ENCODE assay signal across 17 cellular contexts in the genomic region with DNA sequence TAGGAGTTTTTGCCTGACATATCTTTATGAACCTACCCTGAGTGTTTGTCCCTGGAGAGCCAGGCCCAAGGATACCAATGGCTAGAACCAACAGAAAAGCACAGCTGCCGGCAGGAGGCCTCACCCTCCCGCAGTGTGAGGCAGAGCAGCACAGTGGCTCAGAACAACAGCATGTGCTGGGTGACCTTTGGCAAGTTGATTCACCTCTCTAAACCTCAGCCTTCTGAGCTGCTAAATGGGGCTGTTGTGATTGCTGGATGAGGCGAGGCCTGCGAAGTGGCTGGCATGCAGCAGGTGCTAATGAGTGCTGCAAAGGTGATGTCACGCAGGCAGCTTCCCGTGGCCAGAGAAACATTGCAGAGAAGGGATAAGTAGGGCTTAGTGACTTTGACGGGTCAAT. TPM values are rescaled to one million over a fixed set of nuclear protein-coding genes. Genes with fewer than 3 reads are reported as not detected.
DNase-seq lines count a peak whose midpoint lies in the region; ATAC-seq and TF ChIP-seq lines count a peak whose summit lies in the region.
"Had no signal": no experiment of that assay in that cellular context is flagged by ENCODE, and none has a peak within 500 bp of the region (broad histone marks: within the 10 kb centered on the region; RNA-seq: fewer than 3 reads in every experiment).

No MANE protein-coding gene starts in this region.

- no peak overlapping the region for H2BK12ac ChIP-seq in trophoblast cell (ENCODE audit: low read length)

- no peaks in the 10 kb centered on the region for H3K79me1 ChIP-seq in trophoblast cell (ENCODE audit: low read length)

- no peak for ATAC-seq in activated CD8-positive, alpha-beta T cell treated with anti-CD3 and anti-CD28 coated beads, Interleukin-2, amount 10 ng/mL, durations not matched to agents 7 days and 5 days
- no peak for ATAC-seq in activated CD8-positive, alpha-beta T cell treated with anti-CD3 and anti-CD28 coated beads for 36 hours
- ATAC-seq: HCT116 had no signal

- no peak overlapping the region for H2AFZ ChIP-seq in trophoblast cell (ENCODE audit: insufficient read depth, low read length, poor library complexity)

- no peak overlapping the region for H3K4me3 ChIP-seq in endodermal cell (ENCODE audit: low read length)
- H3K4me3 ChIP-seq in trophoblast cell (ENCODE audit: low read depth, low read length): no peak overlapping the region

- no peaks in the 10 kb centered on the region for H3K4me1 ChIP-seq in endodermal cell (ENCODE audit: control insufficient read depth, insufficient read depth, low read length)
- peaks cover 12 to 13% of the 10 kb centered on the region in 2 experiments for H3K4me1 ChIP-seq in trophoblast cell (ENCODE audit: control insufficient read depth in 1 of 2, insufficient read depth in 2 of 2, low read length in 2 of 2)

- H2BK5ac ChIP-seq in trophoblast cell (ENCODE audit: low read depth, low read length, poor library complexity): no peak overlapping the region

- no peak overlapping the region for H2BK120ac ChIP-seq in trophoblast cell (ENCODE audit: insufficient read depth, low read length, poor library complexity)

- no peak overlapping the region for H3K23ac ChIP-seq in trophoblast cell (ENCODE audit: low read length)

- no peak overlapping the region for H3K4me2 ChIP-seq in trophoblast cell (ENCODE audit: low read length)

- H3K14ac ChIP-seq in trophoblast cell (ENCODE audit: low read length): no peak overlapping the region

- intact Hi-C loops in activated CD8-positive, alpha-beta T cell treated with anti-CD3 and anti-CD28 coated beads for 36 hours (cut with micrococcal nuclease): no loop called here

- no peaks in the 10 kb centered on the region for H3K27me3 ChIP-seq in endodermal cell (ENCODE audit: control insufficient read depth, insufficient read depth, low read length, poor library complexity, severe bottlenecking)
- H3K27me3 ChIP-seq in trophoblast cell (ENCODE audit: insufficient read depth, low read length): no peaks in the 10 kb centered on the region

- no peak overlapping the region for H3K9ac ChIP-seq in endodermal cell (ENCODE audit: extremely low read depth, low read length, poor library complexity, severe bottlenecking)
- no peak overlapping the region for H3K9ac ChIP-seq in trophoblast cell (ENCODE audit: low read length)

- CTCF ChIA-PET in activated CD8-positive, alpha-beta T cell treated with anti-CD3 and anti-CD28 coated beads, Interleukin-2, amount 10 ng/mL, durations not matched to agents 7 days and 5 days (lab: Charles Lee): interaction anchor here (1.0 to 3.3 kb wide), 2 partner anchors 181 to 204 kb away, joined by 3 to 11 read pairs; no protein-coding TSS in a partner anchor
- CTCF ChIA-PET in activated CD8-positive, alpha-beta T cell treated with anti-CD3 and anti-CD28 coated beads for 36 hours (lab: Charles Lee): no interaction called here

- H3K27me3 Mint-ChIP-seq in activated CD8-positive, alpha-beta T cell treated with anti-CD3 and anti-CD28 coated beads, Interleukin-2, amount 10 ng/mL, durations not matched to agents 7 days and 5 days (ENCODE audit: low read depth): no peaks in the 10 kb centered on the region
- H3K27me3 Mint-ChIP-seq in activated CD8-positive, alpha-beta T cell treated with anti-CD3 and anti-CD28 coated beads for 36 hours: no peaks in the 10 kb centered on the region
- no peaks in the 10 kb centered on the region for H3K27me3 Mint-ChIP-seq in endodermal cell (ENCODE audit: insufficient read depth)
- H3K27me3 Mint-ChIP-seq: CD4-positive, alpha-beta memory T cell; IgD-negative memory B cell had no signal

- H3K79me2 ChIP-seq in trophoblast cell (ENCODE audit: control insufficient read depth, insufficient read depth, low read length, poor library complexity): no peaks in the 10 kb centered on the region

- no peaks in the 10 kb centered on the region for H3K9me3 Mint-ChIP-seq in activated CD8-positive, alpha-beta T cell treated with anti-CD3 and anti-CD28 coated beads, Interleukin-2, amount 10 ng/mL, durations not matched to agents 7 days and 5 days (ENCODE audit: insufficient read depth)
- no peaks in the 10 kb centered on the region for H3K9me3 Mint-ChIP-seq in activated CD8-positive, alpha-beta T cell treated with anti-CD3 and anti-CD28 coated beads for 36 hours
- H3K9me3 Mint-ChIP-seq in endodermal cell: no peaks in the 10 kb centered on the region
- H3K9me3 Mint-ChIP-seq: CD4-positive, alpha-beta memory T cell; IgD-negative memory B cell had no signal

- no peak overlapping the region for H4K91ac ChIP-seq in trophoblast cell (ENCODE audit: low read depth, low read length)

- 78 to 80% methylated on average over 5 to 7 of the region's 7 CpGs for WGBS in endodermal cell (ENCODE audit: insufficient coverage in 1 of 2, insufficient read length in 1 of 2), 2 experiments
- no CpG with 5 or more reads among the region's 7 CpGs for WGBS in trophoblast cell (ENCODE audit: extremely low coverage, insufficient coverage, insufficient read length)

- H3K36me3 ChIP-seq in endodermal cell (ENCODE audit: control insufficient read depth, insufficient read depth, low read length) (peaks cover 34% of the 10 kb centered on the region), trophoblast cell (ENCODE audit: control insufficient read depth in 1 of 2, insufficient read depth in 2 of 2, low read length in 2 of 2) (peaks cover 45 to 47% of the 10 kb centered on the region in 2 experiments)

- H3K18ac ChIP-seq in trophoblast cell (ENCODE audit: low read length): no peak overlapping the region

- H4K8ac ChIP-seq in trophoblast cell (ENCODE audit: low read depth, low read length): no peak overlapping the region

- H3K4me1 Mint-ChIP-seq in activated CD8-positive, alpha-beta T cell treated with anti-CD3 and anti-CD28 coated beads, Interleukin-2, amount 10 ng/mL, durations not matched to agents 7 days and 5 days (ENCODE audit: low read depth): no peaks in the 10 kb centered on the region
- H3K4me1 Mint-ChIP-seq in activated CD8-positive, alpha-beta T cell treated with anti-CD3 and anti-CD28 coated beads for 36 hours (ENCODE audit: low read depth): peaks cover 11% of the 10 kb centered on the region
- H3K4me1 Mint-ChIP-seq in endodermal cell: peaks cover 9% of the 10 kb centered on the region

- H3K9me3 ChIP-seq in endodermal cell (ENCODE audit: control insufficient read depth, low read length) (no peaks in the 10 kb centered on the region), trophoblast cell (ENCODE audit: insufficient read depth, low read depth, low read length) (peaks cover 2% of the 10 kb centered on the region)

- H3K36me3 Mint-ChIP-seq in activated CD8-positive, alpha-beta T cell treated with anti-CD3 and anti-CD28 coated beads, Interleukin-2, amount 10 ng/mL, durations not matched to agents 7 days and 5 days (ENCODE audit: low read depth): peaks cover 39% of the 10 kb centered on the region
- peaks cover 20% of the 10 kb centered on the region for H3K36me3 Mint-ChIP-seq in activated CD8-positive, alpha-beta T cell treated with anti-CD3 and anti-CD28 coated beads for 36 hours (ENCODE audit: low read depth)
- peaks cover 28% of the 10 kb centered on the region for H3K36me3 Mint-ChIP-seq in endodermal cell (ENCODE audit: low read depth)
- H3K36me3 Mint-ChIP-seq: IgD-negative memory B cell had no signal

- H2AK5ac ChIP-seq in trophoblast cell (ENCODE audit: low read length): no peak overlapping the region

- H4K12ac ChIP-seq in trophoblast cell (ENCODE audit: low read depth, low read length): no peak overlapping the region

- POLR2A ChIA-PET in activated CD8-positive, alpha-beta T cell treated with anti-CD3 and anti-CD28 coated beads, Interleukin-2, amount 10 ng/mL, durations not matched to agents 7 days and 5 days (lab: Charles Lee): no interaction called here
- POLR2A ChIA-PET in activated CD8-positive, alpha-beta T cell treated with anti-CD3 and anti-CD28 coated beads for 36 hours (lab: Charles Lee): interaction anchor here (1.1 to 1.5 kb wide), 2 partner anchors 185 to 192 kb away, joined by 3 to 7 read pairs; a partner anchor contains a TSS

- H3K27ac ChIP-seq in endodermal cell (ENCODE audit: low read depth, low read length) (no peak overlapping the region), trophoblast cell (ENCODE audit: low read depth, low read length) (no peak overlapping the region)

- peak overlapping the region; percentile 74 for H3K27ac Mint-ChIP-seq in activated CD8-positive, alpha-beta T cell treated with anti-CD3 and anti-CD28 coated beads, Interleukin-2, amount 10 ng/mL, durations not matched to agents 7 days and 5 days
- no peak overlapping the region for H3K27ac Mint-ChIP-seq in activated CD8-positive, alpha-beta T cell treated with anti-CD3 and anti-CD28 coated beads for 36 hours
- H3K27ac Mint-ChIP-seq in endodermal cell: no peak overlapping the region
- H3K27ac Mint-ChIP-seq: IgD-negative memory B cell had no signal

- no peak for TF ChIP-seq CTCF in activated CD8-positive, alpha-beta T cell treated with anti-CD3 and anti-CD28 coated beads for 36 hours (IDR thresholded peaks at IDR 0.05)
- no peak for TF ChIP-seq CTCF in endodermal cell (conservative IDR thresholded peaks at IDR 0.05)

- H3K4ac ChIP-seq in trophoblast cell (ENCODE audit: low read depth, low read length): no peak overlapping the region

- no peak for DNase-seq in activated CD8-positive, alpha-beta T cell treated with anti-CD3 and anti-CD28 coated beads, Interleukin-2, amount 10 ng/mL, durations not matched to agents 7 days and 5 days
- no peak for DNase-seq in activated CD8-positive, alpha-beta T cell treated with anti-CD3 and anti-CD28 coated beads for 36 hours
- DNase-seq in LHCN-M2 (ENCODE audit: low read depth): peak; percentile 40
- DNase-seq in endodermal cell: peak; percentile 58
- DNase-seq in trophoblast cell: peak; percentile 78 to 84
- DNase-seq in COLO829 (ENCODE audit: low spot score): no peak
- no peak for DNase-seq in stimulated activated naive CD4-positive, alpha-beta T cell (lab: John Stamatoyannopoulos, UW)
- DNase-seq in activated CD8-positive, alpha-beta memory T cell treated with anti-CD3 and anti-CD28 coated beads, Interleukin-2, amount 50 U/mL, for 48 hours: no peak
- DNase-seq: CD4-positive, alpha-beta memory T cell; GF-D8; NCI-H146; NCI-H2081 treated with DMSO at 0.1 percent for 48 hours; NCI-H226; NCI-H526; OCI-M1 had no signal

- no peak overlapping the region for H3K4me3 Mint-ChIP-seq in activated CD8-positive, alpha-beta T cell treated with anti-CD3 and anti-CD28 coated beads, Interleukin-2, amount 10 ng/mL, durations not matched to agents 7 days and 5 days
- H3K4me3 Mint-ChIP-seq in activated CD8-positive, alpha-beta T cell treated with anti-CD3 and anti-CD28 coated beads for 36 hours: no peak overlapping the region
- H3K4me3 Mint-ChIP-seq in endodermal cell: no peak overlapping the region
- H3K4me3 Mint-ChIP-seq: IgD-negative memory B cell had no signal

RNA-seq across cellular contexts. Expression of a gene that starts 23.3 kb away (rescaled TPM):
- 100 to 1,000 TPM; 291 to 301 TPM for total RNA-seq in activated CD8-positive, alpha-beta T cell treated with anti-CD3 and anti-CD28 coated beads, Interleukin-2, amount 10 ng/mL, durations not matched to agents 7 days and 5 days
- total RNA-seq in activated CD8-positive, alpha-beta T cell treated with anti-CD3 and anti-CD28 coated beads for 36 hours: 100 to 1,000 TPM; 171 to 180 TPM
- total RNA-seq in LHCN-M2 (2014; rRNA removed): 62.7 and 70.3 TPM in 2 replicates
- polyA plus RNA-seq in LHCN-M2 (2012): 88.9 TPM
- 10 to 100 TPM; 27.0 to 50.8 TPM for total RNA-seq in endodermal cell
- 120 TPM for polyA plus RNA-seq in endodermal cell (2013, experiment 1 of 2)
- polyA plus RNA-seq in endodermal cell (2013, experiment 2 of 2): 116 TPM
- polyA plus RNA-seq in trophoblast cell (2013): 108 and 113 TPM in 2 replicates

Comparison
In these comparisons a context has a peak if more than half of its experiments do, and no peak if none do; other contexts are left out.
1. DNase-seq: peak in LHCN-M2 (single experiment), endodermal cell (single experiment) and trophoblast cell (2 of 2); none in activated CD8-positive, alpha-beta T cell treated with anti-CD3 and anti-CD28 coated beads, Interleukin-2, amount 10 ng/mL, durations not matched to agents 7 days and 5 days (single experiment), activated CD8-positive, alpha-beta T cell treated with anti-CD3 and anti-CD28 coated beads for 36 hours (single experiment), COLO829 (single experiment), stimulated activated naive CD4-positive, alpha-beta T cell (0 of 6) and activated CD8-positive, alpha-beta memory T cell treated with anti-CD3 and anti-CD28 coated beads, Interleukin-2, amount 50 U/mL, for 48 hours (single experiment).